In the genomic region with DNA sequence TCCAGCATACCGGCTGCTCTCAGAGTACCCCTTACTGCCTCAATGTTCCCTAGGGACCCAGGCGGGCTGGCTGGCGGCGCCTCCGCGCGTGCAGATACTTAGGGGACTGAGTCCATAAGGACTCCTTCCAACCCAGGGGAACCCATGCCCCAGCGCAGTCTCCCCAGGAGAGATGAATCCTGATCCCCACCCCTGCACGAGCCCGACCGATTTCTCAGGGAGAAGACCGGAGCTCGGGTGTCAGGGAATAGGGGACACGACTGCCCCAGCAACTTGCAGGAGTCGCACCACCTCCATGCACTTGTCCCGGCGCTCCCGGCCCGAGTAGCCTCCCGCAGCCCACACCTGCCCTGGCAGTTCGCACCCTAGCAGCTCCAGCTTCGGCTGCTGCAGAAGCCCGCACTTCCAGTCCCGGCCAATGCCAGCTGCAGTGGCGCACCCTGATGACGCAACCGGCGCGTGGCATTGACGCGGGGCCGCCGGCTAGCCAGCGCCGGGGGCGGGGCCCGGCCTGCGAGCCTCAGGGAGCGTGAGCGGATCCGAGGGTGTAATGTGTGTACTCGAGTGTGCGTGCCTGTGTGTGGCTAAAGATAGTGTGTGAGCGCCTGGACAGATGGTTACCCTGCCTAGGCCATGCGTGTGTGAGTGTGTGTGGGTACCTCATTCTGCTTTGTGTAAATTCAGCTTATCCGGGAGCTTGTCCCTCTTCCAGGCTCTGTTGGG, we compare ENCODE assay signal across 8 cellular contexts. TPM values are rescaled to one million over a fixed set of nuclear protein-coding genes. Genes with fewer than 3 reads are reported as not detected.
DNase-seq lines count a peak whose midpoint lies in the region; ATAC-seq and TF ChIP-seq lines count a peak whose summit lies in the region.

A gene with protein sequence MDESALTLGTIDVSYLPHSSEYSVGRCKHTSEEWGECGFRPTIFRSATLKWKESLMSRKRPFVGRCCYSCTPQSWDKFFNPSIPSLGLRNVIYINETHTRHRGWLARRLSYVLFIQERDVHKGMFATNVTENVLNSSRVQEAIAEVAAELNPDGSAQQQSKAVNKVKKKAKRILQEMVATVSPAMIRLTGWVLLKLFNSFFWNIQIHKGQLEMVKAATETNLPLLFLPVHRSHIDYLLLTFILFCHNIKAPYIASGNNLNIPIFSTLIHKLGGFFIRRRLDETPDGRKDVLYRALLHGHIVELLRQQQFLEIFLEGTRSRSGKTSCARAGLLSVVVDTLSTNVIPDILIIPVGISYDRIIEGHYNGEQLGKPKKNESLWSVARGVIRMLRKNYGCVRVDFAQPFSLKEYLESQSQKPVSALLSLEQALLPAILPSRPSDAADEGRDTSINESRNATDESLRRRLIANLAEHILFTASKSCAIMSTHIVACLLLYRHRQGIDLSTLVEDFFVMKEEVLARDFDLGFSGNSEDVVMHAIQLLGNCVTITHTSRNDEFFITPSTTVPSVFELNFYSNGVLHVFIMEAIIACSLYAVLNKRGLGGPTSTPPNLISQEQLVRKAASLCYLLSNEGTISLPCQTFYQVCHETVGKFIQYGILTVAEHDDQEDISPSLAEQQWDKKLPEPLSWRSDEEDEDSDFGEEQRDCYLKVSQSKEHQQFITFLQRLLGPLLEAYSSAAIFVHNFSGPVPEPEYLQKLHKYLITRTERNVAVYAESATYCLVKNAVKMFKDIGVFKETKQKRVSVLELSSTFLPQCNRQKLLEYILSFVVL (minus strand): TSS at position 437 of the 723 bp plus-strand sequence. CDS start 1,981 bp downstream, outside the sequence.

- no peaks in the 10 kb centered on the region for H3K9me3 ChIP-seq in CD8-positive, alpha-beta memory T cell (ENCODE audit: low read length)
- peaks cover 4% of the 10 kb centered on the region for H3K9me3 ChIP-seq in endodermal cell (ENCODE audit: control insufficient read depth, low read length)

- peaks cover 5 to 33% (median 7%) of the 10 kb centered on the region in 3 donors for H3K36me3 Mint-ChIP-seq in CD8-positive, alpha-beta memory T cell
- H3K36me3 Mint-ChIP-seq in endodermal cell (ENCODE audit: low read depth) (peaks cover 4% of the 10 kb centered on the region), mesothelial cell of epicardium (peaks cover 6% of the 10 kb centered on the region)

- H3K9me3 Mint-ChIP-seq in CD8-positive, alpha-beta memory T cell = peaks cover 0 to 17% (median 5%) of the 10 kb centered on the region in 5 donors
- peaks cover 16% of the 10 kb centered on the region for H3K9me3 Mint-ChIP-seq in endodermal cell
- H3K9me3 Mint-ChIP-seq in mesothelial cell of epicardium = peaks cover 20% of the 10 kb centered on the region

- no peaks in the 10 kb centered on the region for H3K27me3 ChIP-seq in CD8-positive, alpha-beta memory T cell (ENCODE audit: insufficient read depth, low read length, poor library complexity, severe bottlenecking)
- H3K27me3 ChIP-seq in endodermal cell (ENCODE audit: control insufficient read depth, insufficient read depth, low read length, poor library complexity, severe bottlenecking) = no peaks in the 10 kb centered on the region

- CTCF ChIA-PET in CD8-positive, alpha-beta memory T cell (lab: Charles Lee) = interaction anchor here (0.9 to 2.9 kb wide), 4 partner anchors 150 to 288 kb away, joined by 3 to 10 read pairs (median 6); no protein-coding TSS in a partner anchor

- H3K27me3 Mint-ChIP-seq in CD8-positive, alpha-beta memory T cell = peaks cover 0 to 9% of the 10 kb centered on the region in 2 donors
- H3K27me3 Mint-ChIP-seq in endodermal cell (ENCODE audit: insufficient read depth) (peaks cover 4% of the 10 kb centered on the region), mesothelial cell of epicardium (ENCODE audit: low read depth) (peaks cover 2% of the 10 kb centered on the region)

- H3K4me3 Mint-ChIP-seq in CD8-positive, alpha-beta memory T cell = peak within 1 kb of the TSS; percentile 86 to 97 (median 90)
- peak within 1 kb of the TSS; percentile 92 for H3K4me3 Mint-ChIP-seq in endodermal cell
- peak within 1 kb of the TSS; percentile 80 for H3K4me3 Mint-ChIP-seq in mesothelial cell of epicardium

- peak; percentile 93 for ATAC-seq in GM19455 (IDR thresholded peaks at IDR 0.05; ENCODE audit: unreplicated experiment)

- no peak for TF ChIP-seq CTCF in endodermal cell (conservative IDR thresholded peaks at IDR 0.05)
- TF ChIP-seq CTCF in mesothelial cell of epicardium (IDR thresholded peaks at IDR 0.05; ENCODE audit: unreplicated experiment) = no peak

- peak within 1 kb of the TSS; percentile 87 to 98 (median 96) for H3K27ac Mint-ChIP-seq in CD8-positive, alpha-beta memory T cell
- H3K27ac Mint-ChIP-seq in endodermal cell = peak within 1 kb of the TSS; percentile 98
- peak within 1 kb of the TSS; percentile 94 for H3K27ac Mint-ChIP-seq in mesothelial cell of epicardium

- peaks cover 17% of the 10 kb centered on the region for H3K4me1 ChIP-seq in CD8-positive, alpha-beta memory T cell (ENCODE audit: insufficient read depth, low read length)
- H3K4me1 ChIP-seq in endodermal cell (ENCODE audit: control insufficient read depth, insufficient read depth, low read length) = no peaks in the 10 kb centered on the region

- H3K4me3 ChIP-seq in CD8-positive, alpha-beta memory T cell (ENCODE audit: low read length) = peak within 1 kb of the TSS; percentile 88
- H3K4me3 ChIP-seq in endodermal cell (ENCODE audit: low read length) = peak within 1 kb of the TSS; percentile 99

- peak within 1 kb of the TSS; percentile 88 for H3K9ac ChIP-seq in endodermal cell (ENCODE audit: extremely low read depth, low read length, poor library complexity, severe bottlenecking)

- peak; percentile 95 to 99 (median 97) for DNase-seq in CD8-positive, alpha-beta memory T cell
- DNase-seq in HK-2 (ENCODE audit: unreplicated experiment) (peak; percentile 97), NOMO-1 (lab: John Stamatoyannopoulos, UW; ENCODE audit: unreplicated experiment in 2 of 2) (peak; percentile 86 to 95), endodermal cell (peak; percentile 98), mesothelial cell of epicardium (ENCODE audit: low spot score in 2 of 2, unreplicated experiment in 2 of 2) (peak; percentile 98 to 100)
- DNase-seq in activated CD8-positive, alpha-beta memory T cell treated with anti-CD3 and anti-CD28 coated beads, Interleukin-2, amount 50 U/mL, for 1 hour (ENCODE audit: extremely low read depth) = peak; percentile 78
- peak; percentile 94 to 96 for DNase-seq in stimulated activated CD8-positive, alpha-beta memory T cell treated with anti-CD3 and anti-CD28 coated beads, Interleukin-15, amount 100 ng/mL, for 4 hours (ENCODE audit: low read depth in 2 of 2)

- WGBS in endodermal cell (ENCODE audit: insufficient coverage in 1 of 2, insufficient read length in 1 of 2), 2 experiments = 0% methylated on average over 4 to 46 of the region's 46 CpGs

- no peaks in the 10 kb centered on the region for H3K36me3 ChIP-seq in CD8-positive, alpha-beta memory T cell (ENCODE audit: insufficient read depth, low read length)
- no peaks in the 10 kb centered on the region for H3K36me3 ChIP-seq in endodermal cell (ENCODE audit: control insufficient read depth, insufficient read depth, low read length)

- POLR2A ChIA-PET in CD8-positive, alpha-beta memory T cell (lab: Charles Lee) = interaction anchor here (0.9 kb wide), 1 partner anchor 263 kb away, joined by 5 read pairs; a partner anchor contains a TSS

- H3K4me1 Mint-ChIP-seq in CD8-positive, alpha-beta memory T cell = peaks cover 26 to 41% (median 40%) of the 10 kb centered on the region in 3 donors
- H3K4me1 Mint-ChIP-seq in endodermal cell (peaks cover 40% of the 10 kb centered on the region), mesothelial cell of epicardium (peaks cover 16% of the 10 kb centered on the region)

- peak within 1 kb of the TSS; percentile 71 for H3K27ac ChIP-seq in CD8-positive, alpha-beta memory T cell (ENCODE audit: low read depth, low read length)
- peak within 1 kb of the TSS; percentile 40 for H3K27ac ChIP-seq in endodermal cell (ENCODE audit: low read depth, low read length)

RNA-seq across cellular contexts. Expression of the gene that starts here (rescaled TPM):
- total RNA-seq in CD8-positive, alpha-beta memory T cell = 10 to 100 TPM; 16.4 to 17.2 TPM
- polyA plus RNA-seq in CD8-positive, alpha-beta memory T cell = 1.7 TPM
- total RNA-seq in endodermal cell (10 to 100 TPM; 18.5 to 21.3 TPM), mesothelial cell of epicardium (14.4 to 20.0 TPM (median 16.9 TPM) in 3 replicates)
- polyA plus RNA-seq in endodermal cell (2013, experiment 1 of 2) = 13.5 TPM
- polyA plus RNA-seq in endodermal cell (2013, experiment 2 of 2) = 12.8 TPM

Comparison
In these comparisons a context has a peak if more than half of its experiments do, and no peak if none do; other contexts are left out.
1. Peak in every context shown above with its lines: DNase-seq, ATAC-seq, H3K4me3 ChIP-seq and H3K27ac ChIP-seq.